22 cellular contexts compared by ENCODE assay signal in genomic region chr7:131454538-131454937, GRCh38.
"Had no signal": no experiment of that assay in that cellular context is flagged by ENCODE, and none has a peak within 500 bp of the region (broad histone marks: within the 10 kb centered on the region; RNA-seq: fewer than 3 reads in every experiment).

No MANE protein-coding gene starts in this region.

- ATAC-seq: activated CD4-positive, CD25-positive, alpha-beta regulatory T cell treated with anti-CD3 and anti-CD28 coated beads, Interleukin-2, amount 50 U/mL, for 24 hours; foreskin keratinocyte; left lung had no signal

- DNase-seq: activated CD4-positive, alpha-beta T cell treated with anti-CD3 and anti-CD28 coated beads, Interleukin-2, amount 10 ng/mL, durations not matched to agents 7 days and 5 days; activated CD8-positive, alpha-beta memory T cell treated with anti-CD3 and anti-CD28 coated beads, Interleukin-2, amount 50 U/mL, for 4 hours; activated effector memory CD4-positive, alpha-beta T cell treated with Interleukin-2 at 50 U/mL for 16 hours; activated naive CD4-positive, alpha-beta T cell treated with anti-CD3 and anti-CD28 coated beads, Interleukin-2, amount 10 ng/mL, durations not matched to agents 7 days and 5 days; activated T-cell treated with anti-CD3 and anti-CD28 coated beads, Interleukin-2, amount 50 U/mL, for 48 hours; aorta; brain microvascular endothelial cell; central memory CD4-positive, alpha-beta T cell; dorsolateral prefrontal cortex; foreskin keratinocyte; left lung; occipital lobe; posterior cingulate gyrus; stimulated activated CD4-positive, alpha-beta T cell treated with anti-CD3 and anti-CD28 coated beads, Interleukin-12 subunit alpha, Interleukin-12 subunit beta, amount 100 ng/mL, for 4 hours; stimulated activated CD4-positive, alpha-beta T cell treated with anti-CD3 and anti-CD28 coated beads, Interleukin-1b, Interleukin-23, amount 100 ng/mL, for 48 hours; stimulated activated naive CD4-positive, alpha-beta T cell treated with Interleukin-2 at 50 U/mL for 16 hours; T1000; tibial artery; uterus had no signal

- H3K4me3 ChIP-seq: dorsolateral prefrontal cortex, hepatocyte, left lung, right atrium auricular region, tibial artery, uterus had no signal

- H3K36me3 ChIP-seq: brain microvascular endothelial cell, uterus had no signal

- H3K9me3 ChIP-seq: left lung, right atrium auricular region, tibial artery, uterus had no signal

- H3K27me3 ChIP-seq: brain microvascular endothelial cell, dorsolateral prefrontal cortex, foreskin keratinocyte, hepatocyte, left lung, right atrium auricular region, tibial artery, uterus had no signal

- H3K4me2 ChIP-seq: hepatocyte had no signal

- H3K27ac ChIP-seq: brain microvascular endothelial cell, dorsolateral prefrontal cortex, foreskin keratinocyte, hepatocyte, left lung, right atrium auricular region, tibial artery, uterus had no signal

- H2AFZ ChIP-seq: hepatocyte had no signal

- H3K79me2 ChIP-seq: hepatocyte had no signal

- H3K4me1 ChIP-seq: left lung, right atrium auricular region, tibial artery, uterus had no signal
